Comparison of ENCODE assay signal across 24 cellular contexts in the genomic region with DNA sequence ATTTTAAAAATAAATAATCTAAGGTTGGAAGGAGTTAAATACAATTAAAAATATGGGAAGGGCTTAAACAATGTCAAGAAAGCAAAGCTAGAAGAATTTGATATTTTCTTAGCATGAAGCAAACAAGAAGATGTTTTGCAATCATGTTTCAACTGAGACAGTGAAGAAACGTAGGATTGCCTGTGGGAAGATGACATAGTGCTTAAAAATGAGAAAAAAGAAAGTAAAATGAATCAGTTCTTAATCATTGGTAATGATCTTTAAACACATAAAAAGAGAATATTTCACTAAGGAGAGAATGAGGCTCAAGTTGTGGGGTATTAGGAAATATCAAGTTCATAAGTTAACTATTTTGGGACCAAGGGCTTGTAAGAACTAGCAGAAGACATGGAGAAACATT.
A peak's percentile ranks its signal among the peaks of the same experiment; 100 is the strongest.
DNase-seq lines count a peak whose midpoint lies in the region; TF ChIP-seq lines count a peak whose summit lies in the region.
"Had no signal": no experiment of that assay in that cellular context is flagged by ENCODE, and none has a peak within 500 bp of the region (broad histone marks: within the 10 kb centered on the region; RNA-seq: fewer than 3 reads in every experiment).

No MANE protein-coding gene starts in this region.

- H3K27ac ChIP-seq in PC-9 = no peak overlapping the region
- H3K27ac ChIP-seq: dorsolateral prefrontal cortex, parathyroid adenoma had no signal

- intact Hi-C loops in PC-9 (cut with micrococcal nuclease; ENCODE audit: unreplicated experiment) = no loop called here

- H2AFZ ChIP-seq in PC-9 = no peak overlapping the region
- H2AFZ ChIP-seq: parathyroid adenoma had no signal

- H3K36me3 ChIP-seq in adipocyte (ENCODE audit: control insufficient read depth, insufficient read depth, low read length, severe bottlenecking) (no peaks in the 10 kb centered on the region), PC-9 (ENCODE audit: low read depth) (no peaks in the 10 kb centered on the region)

- no TSS peak for BruUV-seq in PC-9 (replicated peaks; lab: Mats Ljungman, UMichigan)

- H3K27me3 ChIP-seq in adipocyte (replicated peaks; ENCODE audit: control insufficient read depth, insufficient read depth, low read length) (no peaks in the 10 kb centered on the region), PC-9 (ENCODE audit: insufficient read depth, low read depth) (no peaks in the 10 kb centered on the region)
- H3K27me3 ChIP-seq: dorsolateral prefrontal cortex had no signal

- peaks cover 6% of the 10 kb centered on the region for H3K9me3 ChIP-seq in adipocyte (ENCODE audit: control insufficient read depth, low read length)
- no peaks in the 10 kb centered on the region for H3K9me3 ChIP-seq in PC-9 (ENCODE audit: insufficient read depth, low read depth)

- H3F3A ChIP-seq in PC-9 (ENCODE audit: insufficient read depth, low read depth) = no peaks in the 10 kb centered on the region

- DNase-seq in GM04503 (ENCODE audit: low read depth) = peak; percentile 56
- DNase-seq in adipocyte (ENCODE audit: low read depth) = peak; percentile 88
- DNase-seq in fibroblast of pulmonary artery (ENCODE audit: low read depth) = peak; percentile 69
- peak; percentile 43 for DNase-seq in stromal cell of bone marrow (ENCODE audit: low read depth)
- no peak for DNase-seq in HT-29 (ENCODE audit: low spot score)
- no peak for DNase-seq in PC-9
- no peak for DNase-seq in NCI-H1436 (lab: John Stamatoyannopoulos, UW)
- DNase-seq: activated CD4-positive, alpha-beta T cell treated with anti-CD3 and anti-CD28 coated beads, Interleukin-2, amount 50 U/mL, for 48 hours; activated T-cell treated with anti-CD3 and anti-CD28 coated beads, Interleukin-2, amount 50 U/mL, for 48 hours; CD4-positive, alpha-beta T cell; DND-41; dorsolateral prefrontal cortex; H7; kidney glomerular epithelial cell; MV-4-11; naive thymus-derived CD8-positive, alpha-beta T cell; NCI-H1930; NCI-H446 treated with DMSO at 0.1 percent for 48 hours; NK-92 treated with Interleukin-12 subunit alpha and Interleukin-12 subunit beta, amount 100 ng/mL, for 24 hours; SHP77; small intestine; stimulated activated CD8-positive, alpha-beta memory T cell treated with anti-CD3 and anti-CD28 coated beads, Interleukin-4, amount 100 ng/mL, for 48 hours; T-helper 17 cell had no signal

- CTCF ChIA-PET in PC-9 (lab: Charles Lee) = no interaction called here

- no peak overlapping the region for H3K4me2 ChIP-seq in PC-9

- no peaks in the 10 kb centered on the region for H3K9me2 ChIP-seq in PC-9 (ENCODE audit: insufficient read depth)

- TF ChIP-seq CTCF in fibroblast of pulmonary artery (IDR thresholded peaks at IDR 0.05; ENCODE audit: low read length, missing control alignments) (no peak), PC-9 (conservative IDR thresholded peaks at IDR 0.05) (no peak)

- H4K20me1 ChIP-seq in PC-9 (ENCODE audit: insufficient read depth) = no peaks in the 10 kb centered on the region

- H3K4me3 ChIP-seq in adipocyte (ENCODE audit: low read length) = peak overlapping the region; percentile 46
- no peak overlapping the region for H3K4me3 ChIP-seq in fibroblast of pulmonary artery (replicated peaks; ENCODE audit: low read depth, low read length)
- H3K4me3 ChIP-seq in PC-9 = no peak overlapping the region
- H3K4me3 ChIP-seq: dorsolateral prefrontal cortex had no signal

- POLR2A ChIA-PET in PC-9 (lab: Charles Lee; ENCODE audit: unreplicated experiment) = no interaction called here

- H3K79me2 ChIP-seq in PC-9 (ENCODE audit: low read depth) = no peaks in the 10 kb centered on the region
- H3K79me2 ChIP-seq: parathyroid adenoma had no signal

- H3K4me1 ChIP-seq in adipocyte (ENCODE audit: control insufficient read depth, insufficient read depth, low read length) = peaks cover 12% of the 10 kb centered on the region
- H3K4me1 ChIP-seq in PC-9 (replicated peaks; ENCODE audit: insufficient read depth) = no peaks in the 10 kb centered on the region
- H3K4me1 ChIP-seq: parathyroid adenoma had no signal

- H3K9ac ChIP-seq in adipocyte (ENCODE audit: low read length) = no peak overlapping the region
- H3K9ac ChIP-seq: parathyroid adenoma had no signal

Comparison
In these comparisons a context has a peak if more than half of its experiments do, and no peak if none do; other contexts are left out.
1. DNase-seq: peak in GM04503 (single experiment), adipocyte (single experiment), fibroblast of pulmonary artery (single experiment) and stromal cell of bone marrow (single experiment); none in HT-29 (single experiment), PC-9 (0 of 2) and NCI-H1436 (single experiment).